ENCODE assay signal across 11 cellular contexts in the genomic region with DNA sequence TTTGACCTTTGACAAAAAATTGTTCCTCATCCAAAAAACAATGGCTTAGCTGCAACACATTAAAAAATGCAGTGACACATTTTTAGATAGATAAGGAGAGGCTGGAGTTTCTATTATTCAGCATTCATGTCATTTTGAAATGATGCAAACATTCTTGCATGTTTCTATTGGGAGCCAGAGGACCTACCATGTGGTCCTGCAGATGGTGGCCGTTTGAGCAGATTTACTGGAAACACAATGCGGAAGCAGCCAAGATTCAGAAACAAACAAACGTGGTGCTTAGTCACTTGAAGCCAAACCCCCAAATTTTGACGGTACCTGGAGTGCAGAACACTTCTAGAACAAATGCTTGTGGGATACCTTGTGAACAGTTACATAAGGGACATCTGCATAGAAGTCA.
"Had no signal": no experiment of that assay in that cellular context is flagged by ENCODE, and none has a peak within 500 bp of the region (broad histone marks: within the 10 kb centered on the region; RNA-seq: fewer than 3 reads in every experiment).

No MANE protein-coding gene starts in this region.

- ATAC-seq: GM23338, HCT116 had no signal

- FAIRE-seq: H1, H54 had no signal

- H3K27ac Mint-ChIP-seq: GM23338, H9, HFFc6 had no signal

- DNase-seq: GM23248, GOT3, H7, H9, HCEC 1CT, HFFc6 had no signal

- H3K4me1 Mint-ChIP-seq: GM23338, H9 had no signal

- H3K4me3 Mint-ChIP-seq: GM23338, H9, HFFc6 had no signal

- H3K4me3 ChIP-seq: GM23248, GM23338, HAP-1 had no signal

- H3K9me3 Mint-ChIP-seq: HFFc6 had no signal

- H3K36me3 ChIP-seq: HAP-1 had no signal
